Comparison of ENCODE assay signal across 12 cellular contexts in the genomic region with DNA sequence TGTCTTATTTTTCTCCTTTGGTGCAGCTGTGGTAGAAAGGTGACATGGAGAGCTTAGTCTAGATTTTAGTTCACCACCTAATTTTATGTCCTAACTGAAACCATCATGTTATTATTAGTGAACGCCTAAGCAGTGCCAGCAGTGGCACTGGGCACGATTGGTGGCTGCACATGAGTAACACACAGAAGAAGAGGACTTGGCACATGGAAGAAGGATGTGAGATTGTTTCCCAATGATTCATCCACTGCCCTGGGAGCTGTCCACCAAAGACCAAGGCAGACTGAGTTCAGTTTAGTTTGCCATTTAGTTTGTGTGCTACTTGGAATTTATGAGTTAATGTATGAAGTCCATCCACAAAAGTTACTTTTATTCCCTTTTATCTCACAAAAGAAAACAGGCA.
DNase-seq lines count a peak whose midpoint lies in the region; ATAC-seq, FAIRE-seq and TF ChIP-seq lines count a peak whose summit lies in the region.
"Had no signal": no experiment of that assay in that cellular context is flagged by ENCODE, and none has a peak within 500 bp of the region (broad histone marks: within the 10 kb centered on the region; RNA-seq: fewer than 3 reads in every experiment).

No MANE protein-coding gene starts in this region.

- WGBS in right lobe of liver (ENCODE audit: insufficient coverage, low coverage, low lambda C conversion rate, missing lambda C conversion rate) = 17% methylated on average over 2 of the region's 2 CpGs

- no peak overlapping the region for H3K27ac ChIP-seq in right lobe of liver
- H3K27ac ChIP-seq: KMS-11 had no signal

- DNase-seq in AG04449 (ENCODE audit: low read depth, low spot score) = peak; percentile 74
- peak; percentile 68 for DNase-seq in NCI-H446 treated with DMSO at 0.1 percent for 48 hours (lab: John Stamatoyannopoulos, UW)
- peak; percentile 40 for DNase-seq in epidermal melanocyte (ENCODE audit: insufficient read length, low spot score)
- DNase-seq in right lobe of liver = no peak
- DNase-seq in frontal cortex (ENCODE audit: low spot score in 2 of 2) = no peak
- no peak for DNase-seq in erythroblast (lab: John Stamatoyannopoulos, UW)
- DNase-seq: activated CD8-positive, alpha-beta T cell treated with anti-CD3 and anti-CD28 coated beads for 36 hours; BE2C; caudate nucleus had no signal

- no peaks in the 10 kb centered on the region for H3K27me3 ChIP-seq in right lobe of liver
- H3K27me3 ChIP-seq: BE2C had no signal

- peak; percentile 33 to 86 (median 41) for ATAC-seq in right lobe of liver
- ATAC-seq in GM21723 (IDR thresholded peaks at IDR 0.05; ENCODE audit: unreplicated experiment) = no peak
- ATAC-seq in HG03439 (IDR thresholded peaks at IDR 0.05; ENCODE audit: unreplicated experiment) = no peak
- ATAC-seq: activated CD8-positive, alpha-beta T cell treated with anti-CD3 and anti-CD28 coated beads for 36 hours had no signal

- CTCF ChIA-PET in AG04449 (lab: Yijun Ruan, JAX) = interaction anchor here (1.0 kb wide), 1 partner anchor 10 kb away, joined by 3 read pairs; no protein-coding TSS in a partner anchor

- peaks cover 0 to 2% (median 0%) of the 10 kb centered on the region in 4 donors for H3K36me3 ChIP-seq in right lobe of liver
- H3K36me3 ChIP-seq: BE2C had no signal

- H3K4me1 ChIP-seq in right lobe of liver = peaks cover 0 to 4% (median 0%) of the 10 kb centered on the region in 4 donors
- H3K4me1 ChIP-seq: BE2C had no signal

- no peak for FAIRE-seq in frontal cortex (lab: Jason Lieb, UNC)

- POLR2A ChIA-PET in AG04449 (lab: Yijun Ruan, JAX) = no interaction called here

- H3K9me3 ChIP-seq in right lobe of liver = no peaks in the 10 kb centered on the region
- H3K9me3 ChIP-seq: BE2C had no signal

- TF ChIP-seq CTCF in AG04449 (IDR thresholded peaks at IDR 0.05; ENCODE audit: insufficient read depth, low read length, missing control alignments) (no peak), right lobe of liver (IDR thresholded peaks at IDR 0.05) (no peak)

- intact Hi-C loops in right lobe of liver (cut with DNase I) = no loop called here

- H3K4me3 ChIP-seq in AG04449 (ENCODE audit: low read depth, low read length) (no peak overlapping the region), right lobe of liver (no peak overlapping the region)

- TF ChIP-seq POLR2A in right lobe of liver (IDR thresholded peaks at IDR 0.05) = no peak
- TF ChIP-seq POLR2A in erythroblast (IDR thresholded peaks at IDR 0.05; ENCODE audit: low read length) = no peak

Comparison
In these comparisons a context has a peak if more than half of its experiments do, and no peak if none do; other contexts are left out.
1. DNase-seq: peak in AG04449 (single experiment), NCI-H446 treated with DMSO at 0.1 percent for 48 hours (single experiment) and epidermal melanocyte (single experiment); none in right lobe of liver (0 of 3), frontal cortex (0 of 2) and erythroblast (0 of 2).
2. ATAC-seq: peak in right lobe of liver (4 of 4); none in GM21723 (single experiment) and HG03439 (single experiment).